ENCODE assay signal across 8 cellular contexts in the genomic region with DNA sequence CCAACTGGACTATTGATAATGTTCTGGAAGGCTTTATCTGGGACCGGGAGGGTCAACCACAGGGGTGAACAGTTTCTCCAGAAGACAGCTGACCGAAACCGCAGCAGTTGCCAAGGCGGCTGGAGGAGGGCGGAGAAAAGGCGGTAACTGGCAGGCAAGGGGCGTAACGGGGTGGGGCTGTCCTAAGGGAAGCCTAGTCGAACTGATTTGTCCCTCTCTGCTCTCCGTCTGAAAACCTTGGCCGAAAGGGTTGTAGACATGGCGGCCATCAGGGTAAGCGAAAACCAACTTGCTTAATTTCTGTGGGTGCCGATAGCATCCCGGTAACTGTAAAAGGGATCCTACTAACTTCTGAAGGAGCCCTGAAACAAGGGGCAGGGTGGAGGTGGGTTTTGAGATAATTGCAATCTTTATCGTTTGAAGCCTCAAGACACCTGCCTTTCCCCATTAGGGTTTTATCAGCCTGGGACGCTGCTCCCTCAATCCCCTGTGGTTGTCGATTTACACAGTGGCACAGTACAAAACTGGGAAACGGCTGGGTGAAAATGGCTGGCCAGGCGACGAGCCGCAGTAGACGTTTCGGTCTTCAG. TPM values are rescaled to one million over a fixed set of nuclear protein-coding genes. Genes with fewer than 3 reads are reported as not detected.
DNase-seq lines count a peak whose midpoint lies in the region; ATAC-seq and TF ChIP-seq lines count a peak whose summit lies in the region.

A gene with protein sequence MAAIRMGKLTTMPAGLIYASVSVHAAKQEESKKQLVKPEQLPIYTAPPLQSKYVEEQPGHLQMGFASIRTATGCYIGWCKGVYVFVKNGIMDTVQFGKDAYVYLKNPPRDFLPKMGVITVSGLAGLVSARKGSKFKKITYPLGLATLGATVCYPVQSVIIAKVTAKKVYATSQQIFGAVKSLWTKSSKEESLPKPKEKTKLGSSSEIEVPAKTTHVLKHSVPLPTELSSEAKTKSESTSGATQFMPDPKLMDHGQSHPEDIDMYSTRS (plus strand): TSS at position 223 of the 590 bp plus-strand sequence. CDS start 36 bp downstream, at position 259.

- TF ChIP-seq CTCF in C4-2B (conservative IDR thresholded peaks at IDR 0.05): no peak
- no peak for TF ChIP-seq CTCF in lower lobe of right lung (IDR thresholded peaks at IDR 0.05)

- H3K27ac ChIP-seq in C4-2B (peak within 1 kb of the TSS; percentile 79), ectodermal cell (ENCODE audit: insufficient read depth, low read depth, low read length, poor library complexity, severe bottlenecking) (no peak within 1 kb of the TSS), lower lobe of right lung (peak within 1 kb of the TSS; percentile 73)

- H3K4me1 ChIP-seq in ectodermal cell (ENCODE audit: control insufficient read depth, insufficient read depth, low read length) (no peaks in the 10 kb centered on the region), lower lobe of right lung (peaks cover 5% of the 10 kb centered on the region)

- 0 to 1% methylated on average over 18 to 19 of the region's 24 CpGs for WGBS in ectodermal cell, 2 experiments

- POLR2A ChIA-PET in activated CD4-positive, alpha-beta memory T cell treated with anti-CD3 and anti-CD28 coated beads for 36 hours (lab: Charles Lee): no interaction called here

- H3K27ac Mint-ChIP-seq in activated CD4-positive, alpha-beta memory T cell treated with anti-CD3 and anti-CD28 coated beads for 36 hours: peak within 1 kb of the TSS; percentile 65

- H3K9me3 ChIP-seq in ectodermal cell (ENCODE audit: control insufficient read depth, low read length) (no peaks in the 10 kb centered on the region), lower lobe of right lung (no peaks in the 10 kb centered on the region)

- H3K36me3 Mint-ChIP-seq in activated CD4-positive, alpha-beta memory T cell treated with anti-CD3 and anti-CD28 coated beads for 36 hours: no peaks in the 10 kb centered on the region

- DNase-seq in NCI-H774 (lab: John Stamatoyannopoulos, UW) (peak; percentile 66), lower lobe of right lung (peak; percentile 90)
- DNase-seq in activated CD4-positive, alpha-beta memory T cell treated with anti-CD3 and anti-CD28 coated beads for 36 hours: peak; percentile 89
- peak; percentile 27 to 60 (median 37) for DNase-seq in stimulated activated CD4-positive, alpha-beta T cell treated with anti-CD3 and anti-CD28 coated beads, TNF-alpha, amount 100 ng/mL, for 1 hour (ENCODE audit: low read depth in 3 of 3, low spot score in 1 of 3)

- H3K4me3 ChIP-seq in ectodermal cell (ENCODE audit: insufficient read depth, low read depth, low read length): peak within 1 kb of the TSS; percentile 66
- H3K4me3 ChIP-seq in lower lobe of right lung: peak within 1 kb of the TSS; percentile 66

- H3K36me3 ChIP-seq in ectodermal cell (ENCODE audit: control insufficient read depth, insufficient read depth, low read length): no peaks in the 10 kb centered on the region
- no peaks in the 10 kb centered on the region for H3K36me3 ChIP-seq in lower lobe of right lung

- peak within 1 kb of the TSS; percentile 78 for H3K4me3 Mint-ChIP-seq in activated CD4-positive, alpha-beta memory T cell treated with anti-CD3 and anti-CD28 coated beads for 36 hours

- intact Hi-C loops in activated CD4-positive, alpha-beta memory T cell treated with anti-CD3 and anti-CD28 coated beads for 36 hours (cut with micrococcal nuclease): loop anchor here (5.0 kb wide), 2 partner anchors 501 to 1044 kb away; partner anchors contain the start of genes CHM and HDX
- intact Hi-C loops in lower lobe of right lung (cut with DNase I): no loop called here

- H3K9me3 Mint-ChIP-seq in activated CD4-positive, alpha-beta memory T cell treated with anti-CD3 and anti-CD28 coated beads for 36 hours: no peaks in the 10 kb centered on the region

- H3K27me3 Mint-ChIP-seq in activated CD4-positive, alpha-beta memory T cell treated with anti-CD3 and anti-CD28 coated beads for 36 hours: no peaks in the 10 kb centered on the region

- ATAC-seq in GM19395 (IDR thresholded peaks at IDR 0.05; ENCODE audit: unreplicated experiment) (peak; percentile 94), HG03558 (IDR thresholded peaks at IDR 0.05; ENCODE audit: extremely low read depth, unreplicated experiment) (peak; percentile 93), lower lobe of right lung (peak; percentile 99 to 100)

- peaks cover 9% of the 10 kb centered on the region for H3K4me1 Mint-ChIP-seq in activated CD4-positive, alpha-beta memory T cell treated with anti-CD3 and anti-CD28 coated beads for 36 hours (ENCODE audit: low read depth)

- CTCF ChIA-PET in activated CD4-positive, alpha-beta memory T cell treated with anti-CD3 and anti-CD28 coated beads for 36 hours (lab: Charles Lee): no interaction called here

- H3K27me3 ChIP-seq in ectodermal cell (ENCODE audit: control insufficient read depth, insufficient read depth, low read length, poor library complexity, severe bottlenecking): no peaks in the 10 kb centered on the region
- no peaks in the 10 kb centered on the region for H3K27me3 ChIP-seq in lower lobe of right lung (ENCODE audit: low read depth)

RNA-seq across cellular contexts. Expression of the gene that starts here (rescaled TPM):
- total RNA-seq in activated CD4-positive, alpha-beta memory T cell treated with anti-CD3 and anti-CD28 coated beads for 36 hours: 10 to 100 TPM; 16.6 to 18.4 TPM
- polyA plus RNA-seq in ectodermal cell (2013, experiment 1 of 4): 9.4 TPM
- 8.7 TPM for polyA plus RNA-seq in ectodermal cell (2013, experiment 2 of 4)
- 6.2 TPM for polyA plus RNA-seq in ectodermal cell (2013, experiment 3 of 4)
- 7.8 TPM for polyA plus RNA-seq in ectodermal cell (2013, experiment 4 of 4)
- 19.8 TPM for total RNA-seq in lower lobe of right lung

Comparison
In these comparisons a context has a peak if more than half of its experiments do, and no peak if none do; other contexts are left out.
1. DNase-seq: peak in every context shown above with its lines; median percentile 90 in lower lobe of right lung; 89 in activated CD4-positive, alpha-beta memory T cell treated with anti-CD3 and anti-CD28 coated beads for 36 hours; 66 in NCI-H774; 37 in stimulated activated CD4-positive, alpha-beta T cell treated with anti-CD3 and anti-CD28 coated beads, TNF-alpha, amount 100 ng/mL, for 1 hour.